ENCODE assay signal across 1 cellular context in the genomic region with DNA sequence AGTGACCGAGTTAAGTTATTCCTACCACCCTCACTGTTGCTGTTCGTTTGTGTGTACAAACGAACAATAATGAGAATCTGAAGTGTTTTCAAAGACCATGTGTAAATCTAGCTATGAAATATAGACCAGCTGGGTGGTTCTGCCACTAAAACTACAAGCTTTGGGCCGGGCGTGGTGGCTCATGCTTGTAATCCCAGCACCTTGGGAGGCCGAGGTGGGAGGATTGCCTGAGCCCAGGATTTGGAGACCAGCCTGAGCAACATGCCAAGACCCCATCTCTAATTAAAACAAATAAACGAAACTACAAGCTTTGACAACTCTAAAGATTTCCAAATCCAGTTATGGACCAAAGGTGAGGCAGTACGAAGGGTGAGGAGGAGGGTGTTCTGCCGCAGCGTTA.
TF ChIP-seq lines count a peak whose summit lies in the region.

No MANE protein-coding gene starts in this region.

TF ChIP-seq in GM23338, 12 proteins besides CTCF, POLR2A, EP300 and RAD21 (continued from another document):
- TF ChIP-seq ZNF331 (CRISPR knock-in tag; IDR thresholded peaks at IDR 0.05; ENCODE audit: low read depth): no peak
- TF ChIP-seq CREB1 (CRISPR knock-in tag; IDR thresholded peaks at IDR 0.05; ENCODE audit: low read depth): no peak
- TF ChIP-seq, protein P1, sequence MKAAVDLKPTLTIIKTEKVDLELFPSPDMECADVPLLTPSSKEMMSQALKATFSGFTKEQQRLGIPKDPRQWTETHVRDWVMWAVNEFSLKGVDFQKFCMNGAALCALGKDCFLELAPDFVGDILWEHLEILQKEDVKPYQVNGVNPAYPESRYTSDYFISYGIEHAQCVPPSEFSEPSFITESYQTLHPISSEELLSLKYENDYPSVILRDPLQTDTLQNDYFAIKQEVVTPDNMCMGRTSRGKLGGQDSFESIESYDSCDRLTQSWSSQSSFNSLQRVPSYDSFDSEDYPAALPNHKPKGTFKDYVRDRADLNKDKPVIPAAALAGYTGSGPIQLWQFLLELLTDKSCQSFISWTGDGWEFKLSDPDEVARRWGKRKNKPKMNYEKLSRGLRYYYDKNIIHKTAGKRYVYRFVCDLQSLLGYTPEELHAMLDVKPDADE (IDR thresholded peaks at IDR 0.05): no peak
- TF ChIP-seq, protein P2, sequence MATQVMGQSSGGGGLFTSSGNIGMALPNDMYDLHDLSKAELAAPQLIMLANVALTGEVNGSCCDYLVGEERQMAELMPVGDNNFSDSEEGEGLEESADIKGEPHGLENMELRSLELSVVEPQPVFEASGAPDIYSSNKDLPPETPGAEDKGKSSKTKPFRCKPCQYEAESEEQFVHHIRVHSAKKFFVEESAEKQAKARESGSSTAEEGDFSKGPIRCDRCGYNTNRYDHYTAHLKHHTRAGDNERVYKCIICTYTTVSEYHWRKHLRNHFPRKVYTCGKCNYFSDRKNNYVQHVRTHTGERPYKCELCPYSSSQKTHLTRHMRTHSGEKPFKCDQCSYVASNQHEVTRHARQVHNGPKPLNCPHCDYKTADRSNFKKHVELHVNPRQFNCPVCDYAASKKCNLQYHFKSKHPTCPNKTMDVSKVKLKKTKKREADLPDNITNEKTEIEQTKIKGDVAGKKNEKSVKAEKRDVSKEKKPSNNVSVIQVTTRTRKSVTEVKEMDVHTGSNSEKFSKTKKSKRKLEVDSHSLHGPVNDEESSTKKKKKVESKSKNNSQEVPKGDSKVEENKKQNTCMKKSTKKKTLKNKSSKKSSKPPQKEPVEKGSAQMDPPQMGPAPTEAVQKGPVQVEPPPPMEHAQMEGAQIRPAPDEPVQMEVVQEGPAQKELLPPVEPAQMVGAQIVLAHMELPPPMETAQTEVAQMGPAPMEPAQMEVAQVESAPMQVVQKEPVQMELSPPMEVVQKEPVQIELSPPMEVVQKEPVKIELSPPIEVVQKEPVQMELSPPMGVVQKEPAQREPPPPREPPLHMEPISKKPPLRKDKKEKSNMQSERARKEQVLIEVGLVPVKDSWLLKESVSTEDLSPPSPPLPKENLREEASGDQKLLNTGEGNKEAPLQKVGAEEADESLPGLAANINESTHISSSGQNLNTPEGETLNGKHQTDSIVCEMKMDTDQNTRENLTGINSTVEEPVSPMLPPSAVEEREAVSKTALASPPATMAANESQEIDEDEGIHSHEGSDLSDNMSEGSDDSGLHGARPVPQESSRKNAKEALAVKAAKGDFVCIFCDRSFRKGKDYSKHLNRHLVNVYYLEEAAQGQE (IDR thresholded peaks at IDR 0.05; ENCODE audit: unreplicated experiment): no peak
- TF ChIP-seq EZH2 (IDR thresholded peaks at IDR 0.05; ENCODE audit: low read depth, unreplicated experiment): no peak
TF ChIP-seq in GM23338: peak in this region for 0.
